17 cellular contexts compared by ENCODE assay signal in the genomic region with DNA sequence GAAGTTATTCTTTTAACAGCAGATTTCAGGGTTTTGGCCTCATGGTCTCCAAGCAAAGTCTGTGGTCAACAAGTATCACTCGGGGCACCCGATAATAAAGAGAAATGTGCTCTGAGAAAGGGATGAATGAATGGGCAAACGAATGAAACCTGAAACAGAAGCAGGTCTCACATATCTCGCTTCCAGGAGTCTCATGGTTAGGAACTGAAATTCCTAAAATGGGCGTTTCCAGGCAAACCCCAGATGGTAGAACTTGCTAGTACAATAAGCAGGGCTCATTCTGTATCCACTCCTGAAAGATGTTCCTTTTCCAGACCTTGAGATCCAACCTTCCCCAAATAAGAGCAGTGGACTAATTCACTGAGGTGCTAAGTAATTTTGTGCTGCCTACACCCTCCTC.
A peak's percentile ranks its signal among the peaks of the same experiment; 100 is the strongest.
DNase-seq lines count a peak whose midpoint lies in the region; ATAC-seq, FAIRE-seq and TF ChIP-seq lines count a peak whose summit lies in the region.
"Had no signal": no experiment of that assay in that cellular context is flagged by ENCODE, and none has a peak within 500 bp of the region (broad histone marks: within the 10 kb centered on the region; RNA-seq: fewer than 3 reads in every experiment).

No MANE protein-coding gene starts in this region.

- TF ChIP-seq EP300 in HepG2 (IDR thresholded peaks at IDR 0.05; ENCODE audit: low read depth in 2 of 2, low read length in 2 of 2): no peak
- no peak for TF ChIP-seq EP300 in HepG2 (CRISPR knock-in tag; IDR thresholded peaks at IDR 0.05; ENCODE audit: borderline replicate concordance)

- no peaks in the 10 kb centered on the region for H3K9me2 ChIP-seq in PC-9 (ENCODE audit: insufficient read depth)

- H3K36me3 ChIP-seq in PC-9 (ENCODE audit: low read depth) (no peaks in the 10 kb centered on the region), endodermal cell (ENCODE audit: control insufficient read depth, insufficient read depth, low read length) (no peaks in the 10 kb centered on the region), spleen (no peaks in the 10 kb centered on the region), HepG2 (replicated peaks in 1 of 2; ENCODE audit: control insufficient read depth in 1 of 2, insufficient read depth in 2 of 2, low read length in 2 of 2) (no peaks in the 10 kb centered on the region)
- H3K36me3 ChIP-seq: gastrocnemius medialis, prostate gland, transverse colon had no signal

- no peaks in the 10 kb centered on the region for H3K9me3 ChIP-seq in PC-9 (ENCODE audit: insufficient read depth, low read depth)
- no peaks in the 10 kb centered on the region for H3K9me3 ChIP-seq in endodermal cell (ENCODE audit: control insufficient read depth, low read length)
- no peaks in the 10 kb centered on the region for H3K9me3 ChIP-seq in spleen
- no peaks in the 10 kb centered on the region for H3K9me3 ChIP-seq in HepG2 (ENCODE audit: low read length)
- H3K9me3 ChIP-seq: gastrocnemius medialis, prostate gland, transverse colon had no signal

- peaks cover 20% of the 10 kb centered on the region for H3K4me1 Mint-ChIP-seq in endodermal cell

- no peak overlapping the region for H3K4me3 ChIP-seq in GM12865 (ENCODE audit: low read depth, low read length)
- H3K4me3 ChIP-seq in PC-9: no peak overlapping the region
- H3K4me3 ChIP-seq in endodermal cell (ENCODE audit: low read length): no peak overlapping the region
- no peak overlapping the region for H3K4me3 ChIP-seq in spleen
- H3K4me3 ChIP-seq in HepG2 (replicated peaks in 1 of 3; ENCODE audit: insufficient read depth in 1 of 3, low read depth in 2 of 3, low read length in 3 of 3): no peak overlapping the region
- H3K4me3 ChIP-seq: gastrocnemius medialis, GM23338, prostate gland, transverse colon had no signal

- POLR2A ChIA-PET in PC-9 (lab: Charles Lee; ENCODE audit: unreplicated experiment) (no interaction called here), HepG2 (lab: Yijun Ruan, JAX) (no interaction called here)

- H3K4me1 ChIP-seq in PC-9 (replicated peaks; ENCODE audit: insufficient read depth) (peaks cover 56% of the 10 kb centered on the region), endodermal cell (ENCODE audit: control insufficient read depth, insufficient read depth, low read length) (peaks cover 9% of the 10 kb centered on the region), spleen (peaks cover 0 to 1% (median 0%) of the 10 kb centered on the region in 6 donors), HepG2 (ENCODE audit: insufficient read depth, low read length) (peaks cover 6% of the 10 kb centered on the region; the same call in 1 of the 2 replicates)
- H3K4me1 ChIP-seq: gastrocnemius medialis, prostate gland, transverse colon had no signal

- H3K27me3 ChIP-seq in PC-9 (ENCODE audit: insufficient read depth, low read depth) (no peaks in the 10 kb centered on the region), endodermal cell (ENCODE audit: control insufficient read depth, insufficient read depth, low read length, poor library complexity, severe bottlenecking) (peaks cover 34% of the 10 kb centered on the region), spleen (replicated peaks in 1 of 7) (no peaks in the 10 kb centered on the region), HepG2 (ENCODE audit: control insufficient read depth in 1 of 2, insufficient read depth in 2 of 2, low read length in 2 of 2) (peaks cover 1 to 6% of the 10 kb centered on the region in 2 experiments; a peak in 3 of 5 replicates)
- H3K27me3 ChIP-seq: gastrocnemius medialis, transverse colon had no signal

- no peaks in the 10 kb centered on the region for H3K9me3 Mint-ChIP-seq in endodermal cell
- H3K9me3 Mint-ChIP-seq: GM23338 had no signal

- TF ChIP-seq CTCF in GM12865 (IDR thresholded peaks at IDR 0.05; ENCODE audit: insufficient read depth, low read depth, low read length, missing control alignments): no peak
- TF ChIP-seq CTCF in PC-9 (conservative IDR thresholded peaks at IDR 0.05): no peak
- TF ChIP-seq CTCF in endodermal cell (conservative IDR thresholded peaks at IDR 0.05): no peak
- TF ChIP-seq CTCF in spleen (IDR thresholded peaks at IDR 0.05 in 8 of 11, conservative IDR thresholded peaks at IDR 0.05 in 3 of 11): no peak
- TF ChIP-seq CTCF in HepG2 (CRISPR knock-in tag; IDR thresholded peaks at IDR 0.05): no peak

- CTCF ChIA-PET in PC-9 (lab: Charles Lee): interaction anchor here (0.7 kb wide), 1 partner anchor 33 kb away, joined by 8 read pairs; no protein-coding TSS in a partner anchor
- CTCF ChIA-PET in HepG2 (lab: Yijun Ruan, JAX; ENCODE audit: low intra/inter-chr PET ratio, low total read pairs): no interaction called here

- ATAC-seq in HepG2 (no peak), GM21447 (IDR thresholded peaks at IDR 0.05; ENCODE audit: unreplicated experiment) (no peak)
- ATAC-seq: activated CD8-positive, alpha-beta T cell treated with anti-CD3 and anti-CD28 coated beads, Interleukin-2, amount 10 ng/mL, durations not matched to agents 7 days and 5 days; gastrocnemius medialis; GM23338 had no signal

- H3K4me2 ChIP-seq in PC-9 (peak overlapping the region; percentile 55), HepG2 (ENCODE audit: low read depth, low read length) (no peak overlapping the region)
- H3K4me2 ChIP-seq: GM23338 had no signal

- BruUV-seq in PC-9 (replicated peaks; lab: Mats Ljungman, UMichigan): no TSS peak
- BruUV-seq in HepG2 (replicated peaks; lab: Mats Ljungman, UMichigan): no TSS peak

- 86 to 94% methylated on average over 5 of the region's 5 CpGs for WGBS in endodermal cell (ENCODE audit: insufficient coverage in 1 of 2, insufficient read length in 1 of 2), 2 experiments
- 80 to 92% (median 88%) methylated on average over 5 of the region's 5 CpGs for WGBS in spleen, 5 donors
- 41% methylated on average over 5 of the region's 5 CpGs for WGBS in HepG2 (ENCODE audit: low lambda C conversion rate)

- H3K4me3 Mint-ChIP-seq in endodermal cell: no peak overlapping the region
- H3K4me3 Mint-ChIP-seq: activated CD8-positive, alpha-beta T cell treated with anti-CD3 and anti-CD28 coated beads, Interleukin-2, amount 10 ng/mL, durations not matched to agents 7 days and 5 days; GM23338 had no signal

- H3K27ac ChIP-seq in PC-9 (peak overlapping the region; percentile 92), endodermal cell (ENCODE audit: low read depth, low read length) (no peak overlapping the region), spleen (no peak overlapping the region), HepG2 (ENCODE audit: extremely low read length, insufficient read depth, low read length) (no peak overlapping the region)
- H3K27ac ChIP-seq: C4-2B, prostate gland, transverse colon had no signal

- TF ChIP-seq POLR2A in spleen (IDR thresholded peaks at IDR 0.05) (no peak), HepG2 (IDR thresholded peaks at IDR 0.05; ENCODE audit: insufficient read depth in 1 of 2, low read depth in 2 of 2, low read length in 2 of 2) (no peak)

- FAIRE-seq in HepG2 (lab: Jason Lieb, UNC): no peak

- intact Hi-C loops in PC-9 (cut with micrococcal nuclease; ENCODE audit: unreplicated experiment): loop anchor here (1.0 to 10.0 kb wide), 4 partner anchors 39 to 1188 kb away; no protein-coding TSS in a partner anchor
- intact Hi-C loops in spleen (cut with DNase I; ENCODE audit: low total_unique reads): no loop called here
- intact Hi-C loops in HepG2 (cut with micrococcal nuclease; ENCODE audit: unreplicated experiment): no loop called here

- H3K79me2 ChIP-seq in PC-9 (ENCODE audit: low read depth): no peaks in the 10 kb centered on the region
- no peaks in the 10 kb centered on the region for H3K79me2 ChIP-seq in HepG2 (ENCODE audit: insufficient read depth, low read length)

- in situ Hi-C loops in HepG2 (cut with HindIII; ENCODE audit: extremely low pct_ligation_motif_present, low pct_unique_long_range_greater_than_20kb): no loop called here
- in situ Hi-C loops in KBM-7 (cut with MboI; ENCODE audit: low pct_unique_long_range_greater_than_20kb, low sequenced_read_pairs): no loop called here

- DNase-seq in GM12865 (ENCODE audit: low read depth) (peak; percentile 63), PC-9 (peak in 1 of 2 experiments; percentile 30), endodermal cell (peak; percentile 28), spleen (peak; percentile 2), HepG2 (ENCODE audit: low spot score) (no peak), SIG-M5 treated with dmso at 0.1 percent for 504 hours (lab: John Stamatoyannopoulos, UW; ENCODE audit: unreplicated experiment) (no peak), KBM-7 (no peak)
- DNase-seq: activated CD8-positive, alpha-beta T cell treated with anti-CD3 and anti-CD28 coated beads, Interleukin-2, amount 10 ng/mL, durations not matched to agents 7 days and 5 days; activated effector memory CD4-positive, alpha-beta T cell treated with anti-CD3 and anti-CD28 coated beads, Interleukin-2, amount 50 U/mL, for 16 hours; effector CD4-positive, alpha-beta T cell; gastrocnemius medialis; NCI-H2029; transverse colon had no signal

- TF ChIP-seq RAD21 in HepG2 (CRISPR knock-in tag; IDR thresholded peaks at IDR 0.05): no peak

- no peak overlapping the region for H3K27ac Mint-ChIP-seq in endodermal cell
- H3K27ac Mint-ChIP-seq: activated CD8-positive, alpha-beta T cell treated with anti-CD3 and anti-CD28 coated beads, Interleukin-2, amount 10 ng/mL, durations not matched to agents 7 days and 5 days; GM23338 had no signal

- H4K20me1 ChIP-seq in PC-9 (ENCODE audit: insufficient read depth) (no peaks in the 10 kb centered on the region), HepG2 (ENCODE audit: insufficient read depth, low read length) (no peaks in the 10 kb centered on the region)

- peaks cover 40% of the 10 kb centered on the region for H3F3A ChIP-seq in PC-9 (ENCODE audit: insufficient read depth, low read depth)

- H3K9ac ChIP-seq in endodermal cell (ENCODE audit: extremely low read depth, low read length, poor library complexity, severe bottlenecking): no peak overlapping the region
- no peak overlapping the region for H3K9ac ChIP-seq in HepG2 (ENCODE audit: insufficient read depth, low read depth, low read length)

- H2AFZ ChIP-seq in PC-9 (no peak overlapping the region), HepG2 (ENCODE audit: low read length) (no peak overlapping the region)
- H2AFZ ChIP-seq: GM23338 had no signal

- H3K27me3 Mint-ChIP-seq in endodermal cell (ENCODE audit: insufficient read depth): peaks cover 22% of the 10 kb centered on the region

- no peaks in the 10 kb centered on the region for H3K36me3 Mint-ChIP-seq in endodermal cell (ENCODE audit: low read depth)

TF ChIP-seq in HepG2, 621 proteins besides CTCF, POLR2A, EP300 and RAD21 (continues in another document):
- TF ChIP-seq STAG1 (CRISPR knock-in tag; IDR thresholded peaks at IDR 0.05) (no peak), RNF2 (conservative IDR thresholded peaks at IDR 0.05; ENCODE audit: low read depth) (no peak), MTA3 (CRISPR knock-in tag; IDR thresholded peaks at IDR 0.05) (no peak), SAFB2 (CRISPR knock-in tag; IDR thresholded peaks at IDR 0.05; ENCODE audit: borderline replicate concordance, low read depth) (no peak)
- TF ChIP-seq, protein P1, sequence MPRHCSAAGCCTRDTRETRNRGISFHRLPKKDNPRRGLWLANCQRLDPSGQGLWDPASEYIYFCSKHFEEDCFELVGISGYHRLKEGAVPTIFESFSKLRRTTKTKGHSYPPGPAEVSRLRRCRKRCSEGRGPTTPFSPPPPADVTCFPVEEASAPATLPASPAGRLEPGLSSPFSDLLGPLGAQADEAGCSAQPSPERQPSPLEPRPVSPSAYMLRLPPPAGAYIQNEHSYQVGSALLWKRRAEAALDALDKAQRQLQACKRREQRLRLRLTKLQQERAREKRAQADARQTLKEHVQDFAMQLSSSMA (CRISPR knock-in tag; IDR thresholded peaks at IDR 0.05): no peak

Comparison
In these comparisons a context has a peak if more than half of its experiments do, and no peak if none do; other contexts are left out.
1. DNase-seq: peak in GM12865 (single experiment), endodermal cell (single experiment) and spleen (single experiment); none in HepG2 (single experiment), SIG-M5 treated with dmso at 0.1 percent for 504 hours (single experiment) and KBM-7 (single experiment).